8 cellular contexts compared by ENCODE assay signal in genomic region chr3:179322481-179323196, GRCh38. TPM values are rescaled to one million over a fixed set of nuclear protein-coding genes. Genes with fewer than 3 reads are reported as not detected.
DNase-seq lines count a peak whose midpoint lies in the region; ATAC-seq and TF ChIP-seq lines count a peak whose summit lies in the region.

Gene ZNF639 (plus strand): TSS chr3:179323031. CDS start chr3:179328294, 5,263 bp downstream.

- peak; percentile 78 for TF ChIP-seq POLR2A in GM18951 (IDR thresholded peaks at IDR 0.05; ENCODE audit: extremely low read depth, insufficient read depth, insufficient read length)

- ATAC-seq in HG03175 (IDR thresholded peaks at IDR 0.05; ENCODE audit: unreplicated experiment) = peak; percentile 78

- in situ Hi-C loops in GM18951 (cut with MboI; ENCODE audit: low sequenced_read_pairs, unreplicated experiment) = loop anchor here (25.0 kb wide), 1 partner anchor 885 kb away; no protein-coding TSS in a partner anchor

- DNase-seq in AG20443 (ENCODE audit: low spot score) = peak; percentile 97
- peak; percentile 94 for DNase-seq in NCI-H345 (lab: John Stamatoyannopoulos, UW)
- peak; percentile 80 for DNase-seq in activated CD4-positive, CD25-positive, alpha-beta regulatory T cell treated with anti-CD3 and anti-CD28 coated beads, Interleukin-2, amount 50 U/mL, for 72 hours
- peak; percentile 86 for DNase-seq in cerebellum (ENCODE audit: low spot score)
- peak; percentile 87 for DNase-seq in kidney tubule cell (ENCODE audit: low spot score)
- peak; percentile 64 to 79 (median 77) for DNase-seq in stimulated activated CD4-positive, alpha-beta T cell treated with anti-CD3 and anti-CD28 coated beads, Interleukin-1b, Interleukin-23, amount 100 ng/mL, for 24 hours (ENCODE audit: low read depth in 4 of 4, low spot score in 1 of 4)

RNA-seq across cellular contexts. Expression of gene ZNF639, which starts in this region (rescaled TPM):
- 51.8 TPM for total RNA-seq in cerebellum

Comparison
In these comparisons a context has a peak if more than half of its experiments do, and no peak if none do; other contexts are left out.
1. Peak in every context shown above with its lines: DNase-seq and ATAC-seq.